In the genomic region with DNA sequence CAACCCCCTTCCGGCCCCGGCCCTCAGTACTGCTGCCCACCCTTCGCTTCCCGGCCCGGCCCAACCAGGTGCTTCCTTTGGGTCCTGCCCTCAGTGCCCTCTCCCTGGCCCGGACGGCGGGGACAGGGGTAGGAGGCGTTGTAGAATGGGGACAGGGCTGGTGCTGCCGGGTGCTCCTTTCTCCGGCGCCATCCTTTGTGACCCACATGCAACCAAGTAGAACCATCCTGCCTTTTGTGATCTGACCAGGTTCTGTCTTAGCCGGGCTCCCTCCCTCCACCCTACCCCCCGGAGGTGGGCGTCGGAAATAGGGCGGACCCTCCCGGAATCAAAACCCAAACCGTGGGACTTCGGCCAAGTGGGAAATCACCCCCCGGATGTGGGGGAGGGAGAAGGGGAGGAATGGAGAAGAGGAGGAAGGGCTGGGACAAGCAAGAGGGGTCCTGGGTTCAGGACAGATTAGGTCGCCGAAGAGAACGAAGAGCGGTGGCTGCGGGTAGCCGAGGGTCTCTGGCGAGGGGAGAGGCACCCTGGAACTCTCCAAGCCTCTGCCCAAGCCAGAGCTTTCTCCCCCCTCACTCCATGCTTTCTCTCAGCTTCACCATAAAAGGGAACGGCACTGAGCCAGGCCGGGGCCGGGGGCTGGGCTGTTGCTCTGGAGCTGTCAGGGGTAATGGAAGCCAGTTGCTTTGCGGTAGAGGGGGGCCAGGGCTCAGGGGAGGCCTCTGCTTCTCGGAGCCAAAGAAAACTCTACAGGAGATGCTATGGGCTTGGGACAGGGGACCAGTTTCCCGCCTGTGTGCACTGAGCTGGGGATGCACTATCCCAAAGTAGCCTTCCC, we compare ENCODE assay signal across 8 cellular contexts. TPM values are rescaled to one million over a fixed set of nuclear protein-coding genes. Genes with fewer than 3 reads are reported as not detected.
DNase-seq lines count a peak whose midpoint lies in the region; ATAC-seq and TF ChIP-seq lines count a peak whose summit lies in the region.

No MANE protein-coding gene starts in this region.

- H3K4me1 ChIP-seq in endodermal cell (ENCODE audit: control insufficient read depth, insufficient read depth, low read length) (peaks cover 7% of the 10 kb centered on the region), muscle layer of colon (ENCODE audit: insufficient read depth, low read length) (peaks cover 66% of the 10 kb centered on the region), tibial nerve (peaks cover 0 to 74% (median 22%) of the 10 kb centered on the region in 4 donors)

- H3K9ac ChIP-seq in endodermal cell (ENCODE audit: extremely low read depth, low read length, poor library complexity, severe bottlenecking) = peak overlapping the region; percentile 6
- peak overlapping the region; percentile 51 for H3K9ac ChIP-seq in muscle layer of colon (ENCODE audit: low read length)

- H3K9me3 ChIP-seq in endodermal cell (ENCODE audit: control insufficient read depth, low read length) = no peaks in the 10 kb centered on the region
- H3K9me3 ChIP-seq in muscle layer of colon (ENCODE audit: low read length) = no peaks in the 10 kb centered on the region
- no peaks in the 10 kb centered on the region for H3K9me3 ChIP-seq in tibial nerve

- peak overlapping the region; percentile 73 for H3K27ac ChIP-seq in endodermal cell (ENCODE audit: low read depth, low read length)
- peak overlapping the region; percentile 96 for H3K27ac ChIP-seq in muscle layer of colon (ENCODE audit: low read depth, low read length)
- H3K27ac ChIP-seq in tibial nerve = peak overlapping the region; percentile 81 to 98 (median 93)

- no peaks in the 10 kb centered on the region for H3K27me3 ChIP-seq in endodermal cell (ENCODE audit: control insufficient read depth, insufficient read depth, low read length, poor library complexity, severe bottlenecking)
- H3K27me3 ChIP-seq in muscle layer of colon (ENCODE audit: control insufficient read depth in 1 of 2, insufficient read depth in 2 of 2, low read length in 2 of 2) = no peaks in the 10 kb centered on the region
- H3K27me3 ChIP-seq in tibial nerve = no peaks in the 10 kb centered on the region

- WGBS in endodermal cell (ENCODE audit: insufficient coverage in 1 of 2, insufficient read length in 1 of 2), 2 experiments = 4 to 5% methylated on average over 16 to 34 of the region's 34 CpGs
- 2 to 5% methylated on average over 34 of the region's 34 CpGs for WGBS in tibial nerve, 2 donors

- peak overlapping the region; percentile 81 for H3K27ac Mint-ChIP-seq in T-helper 2 cell treated with Interferon-gamma antibody and Interleukin-4, amounts not matched to agents 5 μg/mL and 100 μg/mL, for 36 hours
- H3K27ac Mint-ChIP-seq in endodermal cell = peak overlapping the region; percentile 89

- TF ChIP-seq EP300 in tibial nerve (IDR thresholded peaks at IDR 0.05) = no peak

- peak; percentile 49 for DNase-seq in T-helper 2 cell treated with Interferon-gamma antibody and Interleukin-4, amounts not matched to agents 5 μg/mL and 100 μg/mL, for 36 hours (ENCODE audit: low spot score)
- peak; percentile 81 for DNase-seq in endodermal cell
- DNase-seq in tibial nerve (ENCODE audit: low spot score in 2 of 2) = no peak
- no peak for DNase-seq in NCI-H2171 (lab: John Stamatoyannopoulos, UW)
- DNase-seq in NCI-H2171 treated with DMSO at 0.1 percent for 48 hours (lab: John Stamatoyannopoulos, UW) = no peak

- ATAC-seq in GM18499 (IDR thresholded peaks at IDR 0.05; ENCODE audit: insufficient read depth, unreplicated experiment) = peak; percentile 7
- ATAC-seq in HG02852 (IDR thresholded peaks at IDR 0.05; ENCODE audit: unreplicated experiment) = peak; percentile 20

- H3K27me3 Mint-ChIP-seq in T-helper 2 cell treated with Interferon-gamma antibody and Interleukin-4, amounts not matched to agents 5 μg/mL and 100 μg/mL, for 36 hours (ENCODE audit: low read depth) = peaks cover 2% of the 10 kb centered on the region
- peaks cover 4% of the 10 kb centered on the region for H3K27me3 Mint-ChIP-seq in endodermal cell (ENCODE audit: insufficient read depth)

- peaks cover 34% of the 10 kb centered on the region for H3K36me3 Mint-ChIP-seq in T-helper 2 cell treated with Interferon-gamma antibody and Interleukin-4, amounts not matched to agents 5 μg/mL and 100 μg/mL, for 36 hours (ENCODE audit: low read depth)
- H3K36me3 Mint-ChIP-seq in endodermal cell (ENCODE audit: low read depth) = peaks cover 29% of the 10 kb centered on the region

- H3K9me3 Mint-ChIP-seq in T-helper 2 cell treated with Interferon-gamma antibody and Interleukin-4, amounts not matched to agents 5 μg/mL and 100 μg/mL, for 36 hours = no peaks in the 10 kb centered on the region
- H3K9me3 Mint-ChIP-seq in endodermal cell = no peaks in the 10 kb centered on the region

- peak overlapping the region; percentile 100 for H3K4me3 ChIP-seq in endodermal cell (ENCODE audit: low read length)
- H3K4me3 ChIP-seq in muscle layer of colon (ENCODE audit: low read depth in 1 of 2, low read length in 2 of 2) = peak overlapping the region; percentile 68 to 90
- peak overlapping the region; percentile 77 to 93 (median 88) for H3K4me3 ChIP-seq in tibial nerve

- H3K4me1 Mint-ChIP-seq in T-helper 2 cell treated with Interferon-gamma antibody and Interleukin-4, amounts not matched to agents 5 μg/mL and 100 μg/mL, for 36 hours (ENCODE audit: low read depth) = peaks cover 70% of the 10 kb centered on the region
- H3K4me1 Mint-ChIP-seq in endodermal cell = peaks cover 19% of the 10 kb centered on the region

- peak overlapping the region; percentile 90 for H3K4me3 Mint-ChIP-seq in T-helper 2 cell treated with Interferon-gamma antibody and Interleukin-4, amounts not matched to agents 5 μg/mL and 100 μg/mL, for 36 hours
- peak overlapping the region; percentile 95 for H3K4me3 Mint-ChIP-seq in endodermal cell

- TF ChIP-seq CTCF in endodermal cell (conservative IDR thresholded peaks at IDR 0.05) (no peak), tibial nerve (IDR thresholded peaks at IDR 0.05) (no peak)

- peaks cover 30% of the 10 kb centered on the region for H3K36me3 ChIP-seq in endodermal cell (ENCODE audit: control insufficient read depth, insufficient read depth, low read length)
- H3K36me3 ChIP-seq in muscle layer of colon (ENCODE audit: insufficient read depth, low read length) = peaks cover 32% of the 10 kb centered on the region
- peaks cover 0 to 25% (median 0%) of the 10 kb centered on the region in 3 donors for H3K36me3 ChIP-seq in tibial nerve

- no peak for TF ChIP-seq POLR2A in tibial nerve (IDR thresholded peaks at IDR 0.05)

RNA-seq across cellular contexts. Expression of a gene that starts 0.8 kb away (rescaled TPM):
- total RNA-seq in endodermal cell (100 to 1,000 TPM; 290 to 311 TPM), tibial nerve (100 to 1,000 TPM; 111 to 217 (median 166) TPM)
- polyA plus RNA-seq in endodermal cell (2013, experiment 1 of 2) = 206 TPM
- polyA plus RNA-seq in endodermal cell (2013, experiment 2 of 2) = 204 TPM

RNA-seq across cellular contexts. Expression of a gene that starts 6.2 kb away (rescaled TPM):
- total RNA-seq in endodermal cell (1 to 10 TPM; 1.9 to 2.1 TPM), tibial nerve (10 to 100 TPM; 56.6 to 95.1 (median 70.1) TPM)
- 11.8 TPM for polyA plus RNA-seq in endodermal cell (2013, experiment 1 of 2)
- polyA plus RNA-seq in endodermal cell (2013, experiment 2 of 2) = 15.3 TPM

RNA-seq across cellular contexts. Expression of a gene that starts 14.4 kb away (rescaled TPM):
- total RNA-seq in endodermal cell = 1 to 10 TPM; 3.3 to 3.9 TPM
- polyA plus RNA-seq in endodermal cell (2013, experiment 1 of 2) = 2.9 TPM
- polyA plus RNA-seq in endodermal cell (2013, experiment 2 of 2) = 2.6 TPM
- total RNA-seq in tibial nerve = 10 to 100 TPM in 2 of 4 donors, 1 to 10 TPM in 2; 5.1 to 12.2 (median 9.1) TPM

RNA-seq across cellular contexts. Expression of a gene that starts 20.7 kb away (rescaled TPM):
- 10 to 100 TPM; 56.9 to 76.1 TPM for total RNA-seq in endodermal cell
- 72.2 TPM for polyA plus RNA-seq in endodermal cell (2013, experiment 1 of 2)
- 70.4 TPM for polyA plus RNA-seq in endodermal cell (2013, experiment 2 of 2)
- total RNA-seq in tibial nerve = 10 to 100 TPM; 12.1 to 14.4 (median 14.3) TPM

RNA-seq across cellular contexts. Expression of a gene that starts 39.4 kb away (rescaled TPM):
- total RNA-seq in endodermal cell = 10 to 100 TPM; 52.7 to 63.7 TPM
- polyA plus RNA-seq in endodermal cell (2013, experiment 1 of 2) = 41.2 TPM
- 39.0 TPM for polyA plus RNA-seq in endodermal cell (2013, experiment 2 of 2)
- total RNA-seq in tibial nerve = 10 to 100 TPM; 45.7 to 71.4 (median 53.4) TPM

Comparison
In these comparisons a context has a peak if more than half of its experiments do, and no peak if none do; other contexts are left out.
1. DNase-seq: peak in T-helper 2 cell treated with Interferon-gamma antibody and Interleukin-4, amounts not matched to agents 5 μg/mL and 100 μg/mL, for 36 hours (single experiment) and endodermal cell (single experiment); none in tibial nerve (0 of 2), NCI-H2171 (single experiment) and NCI-H2171 treated with DMSO at 0.1 percent for 48 hours (single experiment).
2. RNA of a gene that starts 6.2 kb away (total RNA-seq): 56.6 to 95.1 TPM in tibial nerve; 1.9 to 2.1 TPM in endodermal cell; every median in the first group is over 10 times any median in the second.
3. Peak in every context shown above with its lines, with median percentiles within 50 percentile points of each other: H3K27ac ChIP-seq and H3K4me3 ChIP-seq.